25 cellular contexts compared by ENCODE assay signal in genomic region chr7:126656165-126656564, GRCh38.
"Had no signal": no experiment of that assay in that cellular context is flagged by ENCODE, and none has a peak within 500 bp of the region (broad histone marks: within the 10 kb centered on the region; RNA-seq: fewer than 3 reads in every experiment).

No MANE protein-coding gene starts in this region.

- FAIRE-seq: RCC 7860 had no signal

- DNase-seq: activated CD4-positive, alpha-beta T cell treated with anti-CD3 and anti-CD28 coated beads for 48 hours; activated CD4-positive, alpha-beta T cell treated with anti-CD3 and anti-CD28 coated beads, Interleukin-2, amount 50 U/mL, for 4 hours; activated CD4-positive, CD25-positive, alpha-beta regulatory T cell treated with anti-CD3 and anti-CD28 coated beads, Interleukin-2, amount 50 U/mL, for 72 hours; activated CD8-positive, alpha-beta memory T cell treated with anti-CD3 and anti-CD28 coated beads, Interleukin-2, amount 50 U/mL, for 48 hours; activated CD8-positive, alpha-beta T cell treated with anti-CD3 and anti-CD28 coated beads, Interleukin-2, amount 10 ng/mL, durations not matched to agents 7 days and 5 days; activated naive CD4-positive, alpha-beta T cell treated with anti-CD3 and anti-CD28 coated beads, Interleukin-2, amount 50 U/mL, for 16 hours; activated naive CD8-positive, alpha-beta T cell treated with anti-CD3 and anti-CD28 coated beads, Interleukin-2, amount 10 ng/mL, durations not matched to agents 7 days and 5 days; activated T-cell treated with anti-CD3 and anti-CD28 coated beads, Interleukin-2, amount 50 U/mL, for 1 hour; adrenal gland; anterior cingulate cortex; MV-4-11; NCI-H1092 treated with DMSO at 0.1 percent for 48 hours; NCI-H1417 treated with DMSO at 0.1 percent for 48 hours; NCI-H1694; NCI-H2029; NCI-H2107; NCI-H2171 treated with DMSO at 0.1 percent for 48 hours; NCI-H226; NCI-H526; NCI-H82; PC-3; SHP77 had no signal

- H3K27me3 ChIP-seq: adrenal gland, SJSA1 had no signal

- H3K27ac ChIP-seq: adrenal gland, SJSA1 had no signal

- ATAC-seq: activated CD8-positive, alpha-beta T cell treated with anti-CD3 and anti-CD28 coated beads, Interleukin-2, amount 10 ng/mL, durations not matched to agents 7 days and 5 days; PC-3; SK-N-SH treated with all-trans-retinoic acid at 6 μM for 48 hours had no signal

- H3K9me3 ChIP-seq: adrenal gland, SJSA1 had no signal

- H3K4me3 ChIP-seq: adrenal gland, SJSA1 had no signal

- H3K4me1 ChIP-seq: adrenal gland, SJSA1 had no signal

- H3K36me3 ChIP-seq: adrenal gland, SJSA1 had no signal
